Comparison of ENCODE assay signal across 8 cellular contexts in genomic region chr11:75524576-75525432, GRCh38. TPM values are rescaled to one million over a fixed set of nuclear protein-coding genes. Genes with fewer than 3 reads are reported as not detected.
A peak's percentile ranks its signal among the peaks of the same experiment; 100 is the strongest.
DNase-seq lines count a peak whose midpoint lies in the region; ATAC-seq, FAIRE-seq and TF ChIP-seq lines count a peak whose summit lies in the region.

No MANE protein-coding gene starts in this region.

- H3K4me3 ChIP-seq in osteoblast (ENCODE audit: insufficient read depth, low read length) = peak overlapping the region; percentile 80

- H2AFZ ChIP-seq in osteoblast (ENCODE audit: low read length) = no peak overlapping the region

- peaks cover 11% of the 10 kb centered on the region for H4K20me1 ChIP-seq in osteoblast (ENCODE audit: insufficient read depth, low read length)

- H3K4me2 ChIP-seq in osteoblast (ENCODE audit: insufficient read depth, low read length) = peak overlapping the region; percentile 87

- H3K36me3 ChIP-seq in osteoblast (ENCODE audit: insufficient read depth, low read length) = no peaks in the 10 kb centered on the region

- no peaks in the 10 kb centered on the region for H3K9me3 ChIP-seq in osteoblast (ENCODE audit: low read depth, low read length)

- no peak for FAIRE-seq in HTR-8/SVneo (lab: Jason Lieb, UNC)

- peaks cover 20% of the 10 kb centered on the region for H3K4me1 ChIP-seq in osteoblast (ENCODE audit: insufficient read depth, low read length)

- ATAC-seq in esophagus mucosa (peak; percentile 7), HG02840 (IDR thresholded peaks at IDR 0.05; ENCODE audit: low FRiP score, unreplicated experiment) (no peak), GM21717 (IDR thresholded peaks at IDR 0.05; ENCODE audit: unreplicated experiment) (no peak)

- DNase-seq in NCI-H1417 (lab: John Stamatoyannopoulos, UW) (peak in 2 of 3 experiments; percentile 42 to 47), NCI-H1417 treated with DMSO at 0.1 percent for 48 hours (lab: John Stamatoyannopoulos, UW) (no peak), HTR-8/SVneo (ENCODE audit: insufficient read length, low spot score) (peak; percentile 48), osteoblast (ENCODE audit: insufficient read length, low spot score, missing footprints) (peak; percentile 96)
- peak; percentile 29 to 37 for DNase-seq in activated CD4-positive, alpha-beta T cell treated with anti-CD3 and anti-CD28 coated beads, Interleukin-2, amount 50 U/mL, for 48 hours

- H3K79me2 ChIP-seq in osteoblast (ENCODE audit: insufficient read depth, low read length) = no peaks in the 10 kb centered on the region

- no peak overlapping the region for H3K27ac ChIP-seq in osteoblast (ENCODE audit: low read depth, low read length)

- TF ChIP-seq CTCF in osteoblast (IDR thresholded peaks at IDR 0.05; ENCODE audit: extremely low read depth, low read depth, low read length) = no peak

- H3K27me3 ChIP-seq in osteoblast (ENCODE audit: insufficient read depth, low read length) = peaks cover 27% of the 10 kb centered on the region

RNA-seq across cellular contexts. Expression of gene GDPD5, which starts 0.9 kb away (rescaled TPM):
- total RNA-seq in esophagus mucosa (1.0 TPM), osteoblast (13.4 and 14.1 TPM in 2 replicates)

RNA-seq across cellular contexts. Expression of gene SERPINH1, which starts 37.2 kb away (rescaled TPM):
- total RNA-seq in esophagus mucosa = 23.8 TPM
- 1,145 and 1,318 TPM in 2 replicates for total RNA-seq in osteoblast

Comparison
In these comparisons a context has a peak if more than half of its experiments do, and no peak if none do; other contexts are left out.
1. RNA of gene SERPINH1, which starts 37.2 kb away (total RNA-seq): 1,145 to 1,318 TPM in osteoblast; 23.8 TPM in esophagus mucosa (single experiment); every median in the first group is over 10 times any median in the second.